8 cellular contexts compared by ENCODE assay signal in the genomic region with DNA sequence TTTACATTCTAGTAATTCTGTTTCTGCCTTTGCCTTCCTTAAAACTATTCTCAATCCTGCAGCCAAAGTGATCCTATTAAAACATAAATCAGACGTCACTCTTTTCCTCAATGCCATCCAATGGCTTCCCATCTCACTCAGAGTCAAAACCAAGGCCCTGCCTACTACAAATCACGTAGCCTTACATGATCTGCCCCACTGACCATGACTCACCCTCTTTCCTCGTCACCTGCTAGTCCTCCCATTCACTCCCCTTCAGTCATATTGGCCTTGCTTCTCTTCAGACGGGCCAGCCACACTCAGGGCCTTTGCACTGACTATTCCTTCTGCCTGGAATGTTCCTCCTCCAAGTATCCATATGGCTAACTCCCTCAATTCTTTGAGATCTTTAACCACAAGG. TPM values are rescaled to one million over a fixed set of nuclear protein-coding genes. Genes with fewer than 3 reads are reported as not detected.
DNase-seq lines count a peak whose midpoint lies in the region; ATAC-seq and TF ChIP-seq lines count a peak whose summit lies in the region.

No MANE protein-coding gene starts in this region.

- H3K27me3 ChIP-seq in thyroid gland, result no peaks in the 10 kb centered on the region

- ATAC-seq in GM19043 (IDR thresholded peaks at IDR 0.05; ENCODE audit: low read depth, unreplicated experiment) (peak; percentile 47), HG03159 (IDR thresholded peaks at IDR 0.05; ENCODE audit: unreplicated experiment) (peak; percentile 58)
- ATAC-seq in activated naive CD8-positive, alpha-beta T cell treated with anti-CD3 and anti-CD28 coated beads, Interleukin-2, amount 50 U/mL, for 24 hours, result peak; percentile 81

- no peaks in the 10 kb centered on the region for H3K36me3 Mint-ChIP-seq in activated naive CD8-positive, alpha-beta T cell treated with anti-CD3 and anti-CD28 coated beads, Interleukin-2, amount 50 U/mL, for 24 hours (ENCODE audit: low read depth)

- no peaks in the 10 kb centered on the region for H3K9me3 ChIP-seq in thyroid gland

- peak overlapping the region; percentile 54 for H3K4me3 Mint-ChIP-seq in activated naive CD8-positive, alpha-beta T cell treated with anti-CD3 and anti-CD28 coated beads, Interleukin-2, amount 50 U/mL, for 24 hours

- DNase-seq in CD1c-positive myeloid dendritic cell (ENCODE audit: extremely low spot score), result peak; percentile 25
- DNase-seq in activated naive CD8-positive, alpha-beta T cell treated with anti-CD3 and anti-CD28 coated beads, Interleukin-2, amount 50 U/mL, for 24 hours, result peak; percentile 30
- no peak for DNase-seq in head of caudate nucleus
- DNase-seq in NCI-H226, result no peak
- DNase-seq in thyroid gland, result no peak
- no peak for DNase-seq in NCI-H510A treated with DMSO at 0.1 percent for 48 hours (lab: John Stamatoyannopoulos, UW)

- peak overlapping the region; percentile 94 for H3K27ac Mint-ChIP-seq in activated naive CD8-positive, alpha-beta T cell treated with anti-CD3 and anti-CD28 coated beads, Interleukin-2, amount 50 U/mL, for 24 hours

- no peak for TF ChIP-seq CTCF in thyroid gland (IDR thresholded peaks at IDR 0.05)

- no peaks in the 10 kb centered on the region for H3K36me3 ChIP-seq in thyroid gland

- no peaks in the 10 kb centered on the region for H3K4me1 ChIP-seq in thyroid gland

- TF ChIP-seq POLR2A in thyroid gland (IDR thresholded peaks at IDR 0.05), result no peak

- H3K9me3 Mint-ChIP-seq in activated naive CD8-positive, alpha-beta T cell treated with anti-CD3 and anti-CD28 coated beads, Interleukin-2, amount 50 U/mL, for 24 hours, result no peaks in the 10 kb centered on the region

- intact Hi-C loops in head of caudate nucleus (cut with DNase I) (no loop called here), thyroid gland (cut with DNase I) (no loop called here)

- no peaks in the 10 kb centered on the region for H3K27me3 Mint-ChIP-seq in activated naive CD8-positive, alpha-beta T cell treated with anti-CD3 and anti-CD28 coated beads, Interleukin-2, amount 50 U/mL, for 24 hours

- H3K27ac ChIP-seq in thyroid gland, result no peak overlapping the region

- H3K4me1 Mint-ChIP-seq in activated naive CD8-positive, alpha-beta T cell treated with anti-CD3 and anti-CD28 coated beads, Interleukin-2, amount 50 U/mL, for 24 hours, result peaks cover 44% of the 10 kb centered on the region

- no peak overlapping the region for H3K4me3 ChIP-seq in thyroid gland (replicated peaks in 1 of 3)

- 79 to 85% methylated on average over 4 of the region's 4 CpGs for WGBS in thyroid gland, 2 donors

RNA-seq across cellular contexts. Expression of gene DMXL1, which starts 39.0 kb away (rescaled TPM):
- 100 to 1,000 TPM in 1 of 4 donors, 10 to 100 TPM in 3; 90.8 to 158 (median 95.4) TPM for total RNA-seq in thyroid gland

RNA-seq across cellular contexts. Expression of gene DTWD2, which starts 43.6 kb away (rescaled TPM):
- 10 to 100 TPM; 17.6 to 37.8 (median 28.8) TPM for total RNA-seq in thyroid gland

Comparison
In these comparisons a context has a peak if more than half of its experiments do, and no peak if none do; other contexts are left out.
1. DNase-seq: peak in CD1c-positive myeloid dendritic cell (single experiment) and activated naive CD8-positive, alpha-beta T cell treated with anti-CD3 and anti-CD28 coated beads, Interleukin-2, amount 50 U/mL, for 24 hours (single experiment); none in head of caudate nucleus (0 of 42), NCI-H226 (single experiment), thyroid gland (0 of 2) and NCI-H510A treated with DMSO at 0.1 percent for 48 hours (single experiment).
2. Peak in every context shown above with its lines, with median percentiles within 50 percentile points of each other: ATAC-seq.